Comparison of ENCODE assay signal across 22 cellular contexts in the genomic region with DNA sequence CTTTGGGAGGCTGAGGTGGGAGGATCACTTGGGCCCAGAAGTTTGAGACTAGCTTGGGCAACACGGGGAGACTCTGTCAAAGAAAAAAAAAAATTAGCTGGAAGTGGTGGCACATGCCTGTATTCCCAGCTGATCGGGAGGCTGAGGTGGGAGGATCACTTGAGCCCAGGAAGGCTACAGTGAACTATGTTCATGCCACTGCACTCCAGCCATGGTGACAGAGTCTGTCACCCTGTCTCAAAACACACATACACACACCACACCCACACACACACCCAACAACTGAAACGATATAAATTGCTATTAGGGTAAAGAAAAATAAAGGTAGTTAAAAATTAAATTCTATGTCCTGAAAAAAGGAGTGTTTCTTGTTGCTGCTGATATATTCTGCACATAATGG. TPM values are rescaled to one million over a fixed set of nuclear protein-coding genes. Genes with fewer than 3 reads are reported as not detected.
A peak's percentile ranks its signal among the peaks of the same experiment; 100 is the strongest.
DNase-seq lines count a peak whose midpoint lies in the region; ATAC-seq, FAIRE-seq and TF ChIP-seq lines count a peak whose summit lies in the region.
"Had no signal": no experiment of that assay in that cellular context is flagged by ENCODE, and none has a peak within 500 bp of the region (broad histone marks: within the 10 kb centered on the region; RNA-seq: fewer than 3 reads in every experiment).

No MANE protein-coding gene starts in this region.

- no peak overlapping the region for H2BK20ac ChIP-seq in IMR-90 (ENCODE audit: low read depth, low read length)

- WGBS in IMR-90 (ENCODE audit: extremely low coverage in 2 of 2, insufficient read length in 1 of 2), 2 experiments, result no CpG with 5 or more reads among the region's 3 CpGs
- WGBS in K562 (ENCODE audit: insufficient coverage, low coverage, missing lambda C conversion rate), result 10% methylated on average over 2 of the region's 3 CpGs
- WGBS in trophoblast cell (ENCODE audit: extremely low coverage, insufficient coverage, insufficient read length), result no CpG with 5 or more reads among the region's 3 CpGs

- H4K20me1 ChIP-seq in IMR-90 (ENCODE audit: insufficient read depth, low read length), result peaks cover 78% of the 10 kb centered on the region
- H4K20me1 ChIP-seq in K562 (replicated peaks; ENCODE audit: control insufficient read depth, insufficient read depth, low read length), result peaks cover 4% of the 10 kb centered on the region; the same call in 1 of the 2 replicates

- no peak for FAIRE-seq in K562 (lab: Jason Lieb, UNC)
- FAIRE-seq: astrocyte had no signal

- peaks cover 0 to 37% of the 10 kb centered on the region in 2 experiments; a peak in 2 of 4 replicates for H3K79me1 ChIP-seq in IMR-90 (ENCODE audit: low read depth in 1 of 2, low read length in 2 of 2)
- no peaks in the 10 kb centered on the region for H3K79me1 ChIP-seq in trophoblast cell (ENCODE audit: low read length)

- no peak overlapping the region for H2BK120ac ChIP-seq in IMR-90 (ENCODE audit: low read depth, low read length)
- H2BK120ac ChIP-seq in trophoblast cell (ENCODE audit: insufficient read depth, low read length, poor library complexity), result no peak overlapping the region

- peak overlapping the region; percentile 82 for H3K23ac ChIP-seq in IMR-90 (ENCODE audit: low read depth, low read length)
- no peak overlapping the region for H3K23ac ChIP-seq in trophoblast cell (ENCODE audit: low read length)

- peaks cover 18% of the 10 kb centered on the region for H3K9me1 ChIP-seq in IMR-90 (ENCODE audit: insufficient read depth, low read length)
- H3K9me1 ChIP-seq in K562 (ENCODE audit: control insufficient read depth, insufficient read depth, low read length), result no peaks in the 10 kb centered on the region

- no peak overlapping the region for H2AK9ac ChIP-seq in IMR-90 (replicated peaks; ENCODE audit: low read depth, low read length, poor library complexity)

- intact Hi-C loops in activated CD8-positive, alpha-beta T cell treated with anti-CD3 and anti-CD28 coated beads for 36 hours (cut with micrococcal nuclease), result no loop called here
- intact Hi-C loops in IMR-90 (cut with micrococcal nuclease) (loop anchor here (1.0 kb wide), 1 partner anchor 9 kb away; no protein-coding TSS in a partner anchor), K562 (cut with micrococcal nuclease) (no loop called here)

- H3K27me3 Mint-ChIP-seq in activated CD8-positive, alpha-beta T cell treated with anti-CD3 and anti-CD28 coated beads for 36 hours, result no peaks in the 10 kb centered on the region
- no peaks in the 10 kb centered on the region for H3K27me3 Mint-ChIP-seq in activated CD8-positive, alpha-beta T cell treated with anti-CD3 and anti-CD28 coated beads, Interleukin-2, amount 10 ng/mL, durations not matched to agents 7 days and 5 days (ENCODE audit: low read depth)
- H3K27me3 Mint-ChIP-seq: dendritic cell treated with granulocyte-macrophage colony-stimulating factor and Interleukin-4, amounts not matched to agents 40 ng/mL and 50 ng/mL, for 4 days; stimulated activated naive CD8-positive, alpha-beta T cell treated with anti-CD3 and anti-CD28 coated beads, Interleukin-15, Interleukin-2, amounts not matched to agents 100 ng/mL and 50 ng/mL, for 24 hours had no signal

- BruUV-seq in IMR-90 (replicated peaks; lab: Mats Ljungman, UMichigan) (no TSS peak), K562 (replicated peaks; lab: Mats Ljungman, UMichigan) (no TSS peak)

- H3K4me3 ChIP-seq in IMR-90 (ENCODE audit: insufficient read depth, low read depth, low read length) (no peak overlapping the region), K562 (no peak overlapping the region), trophoblast cell (ENCODE audit: low read depth, low read length) (no peak overlapping the region)
- H3K4me3 ChIP-seq: esophagus squamous epithelium, thoracic aorta had no signal

- H3K56ac ChIP-seq in IMR-90 (ENCODE audit: extremely low read depth, insufficient read depth, low read length), result no peak overlapping the region

- H4K5ac ChIP-seq in IMR-90 (ENCODE audit: low read depth, low read length), result no peak overlapping the region

- dilution Hi-C loops in IMR-90 (cut with HindIII; ENCODE audit: low sequenced_read_pairs, unreplicated experiment), result no loop called here

- peak overlapping the region; percentile 76 for H3K27ac Mint-ChIP-seq in activated CD8-positive, alpha-beta T cell treated with anti-CD3 and anti-CD28 coated beads for 36 hours
- no peak overlapping the region for H3K27ac Mint-ChIP-seq in activated CD8-positive, alpha-beta T cell treated with anti-CD3 and anti-CD28 coated beads, Interleukin-2, amount 10 ng/mL, durations not matched to agents 7 days and 5 days
- H3K27ac Mint-ChIP-seq: activated naive CD4-positive, alpha-beta T cell treated with anti-CD3 and anti-CD28 coated beads, Interleukin-2, amount 50 U/mL, for 72 hours; activated T-helper 1 cell treated with anti-CD3 and anti-CD28 coated beads, Interleukin-12 subunit alpha, Interleukin-12 subunit beta, Interleukin-2, Interleukin-4 antibody, amounts not matched to agents 30 ng/mL and 10 ng/mL and 1 ng/mL, durations not matched to agents 14 hours and 24 hours and 36 hours; dendritic cell treated with granulocyte-macrophage colony-stimulating factor and Interleukin-4, amounts not matched to agents 40 ng/mL and 50 ng/mL, for 4 days had no signal

- POLR2A ChIA-PET in activated CD8-positive, alpha-beta T cell treated with anti-CD3 and anti-CD28 coated beads for 36 hours (lab: Charles Lee), result no interaction called here
- POLR2A ChIA-PET in activated CD8-positive, alpha-beta T cell treated with anti-CD3 and anti-CD28 coated beads, Interleukin-2, amount 10 ng/mL, durations not matched to agents 7 days and 5 days (lab: Charles Lee), result no interaction called here
- POLR2A ChIA-PET in IMR-90 (lab: Charles Lee; ENCODE audit: unreplicated experiment), result interaction anchor here (0.6 kb wide), 2 partner anchors 22 to 53 kb away, joined by 4 read pairs; no protein-coding TSS in a partner anchor
- POLR2A ChIA-PET in K562 (lab: Yijun Ruan, JAX), result no interaction called here

- H4K91ac ChIP-seq in IMR-90 (ENCODE audit: insufficient read depth, low read depth, low read length) (no peak overlapping the region), trophoblast cell (ENCODE audit: low read depth, low read length) (no peak overlapping the region)

- H2AFZ ChIP-seq in IMR-90 (replicated peaks; ENCODE audit: low read length, poor library complexity) (no peak overlapping the region), K562 (ENCODE audit: low read depth, low read length) (no peak overlapping the region), trophoblast cell (ENCODE audit: insufficient read depth, low read length, poor library complexity) (no peak overlapping the region)

- no peak overlapping the region for H2BK5ac ChIP-seq in IMR-90 (ENCODE audit: low read depth, low read length, poor library complexity, severe bottlenecking)
- no peak overlapping the region for H2BK5ac ChIP-seq in trophoblast cell (ENCODE audit: low read depth, low read length, poor library complexity)

- no peak for TF ChIP-seq POLR2A in IMR-90 (IDR thresholded peaks at IDR 0.05; ENCODE audit: low read depth, low read length)
- TF ChIP-seq POLR2A in K562 (conservative IDR thresholded peaks at IDR 0.05), result no peak

- no peak overlapping the region for H2BK15ac ChIP-seq in IMR-90 (ENCODE audit: low read depth, low read length)

- H3K9me3 Mint-ChIP-seq in activated CD8-positive, alpha-beta T cell treated with anti-CD3 and anti-CD28 coated beads for 36 hours, result no peaks in the 10 kb centered on the region
- no peaks in the 10 kb centered on the region for H3K9me3 Mint-ChIP-seq in activated CD8-positive, alpha-beta T cell treated with anti-CD3 and anti-CD28 coated beads, Interleukin-2, amount 10 ng/mL, durations not matched to agents 7 days and 5 days (ENCODE audit: insufficient read depth)
- H3K9me3 Mint-ChIP-seq: activated naive CD4-positive, alpha-beta T cell treated with anti-CD3 and anti-CD28 coated beads, Interleukin-2, amount 50 U/mL, for 72 hours; activated T-helper 1 cell treated with anti-CD3 and anti-CD28 coated beads, Interleukin-12 subunit alpha, Interleukin-12 subunit beta, Interleukin-2, Interleukin-4 antibody, amounts not matched to agents 30 ng/mL and 10 ng/mL and 1 ng/mL, durations not matched to agents 14 hours and 24 hours and 36 hours; dendritic cell treated with granulocyte-macrophage colony-stimulating factor and Interleukin-4, amounts not matched to agents 40 ng/mL and 50 ng/mL, for 4 days; stimulated activated naive CD8-positive, alpha-beta T cell treated with anti-CD3 and anti-CD28 coated beads, Interleukin-15, Interleukin-2, amounts not matched to agents 100 ng/mL and 50 ng/mL, for 24 hours had no signal

- no peaks in the 10 kb centered on the region for H3K27me3 ChIP-seq in IMR-90 (ENCODE audit: control insufficient read depth, insufficient read depth, low read length)
- H3K27me3 ChIP-seq in K562 (ENCODE audit: control insufficient read depth in 2 of 2, insufficient read depth in 2 of 2, low read length in 2 of 2), result no peaks in the 10 kb centered on the region
- H3K27me3 ChIP-seq in trophoblast cell (ENCODE audit: insufficient read depth, low read length), result no peaks in the 10 kb centered on the region
- H3K27me3 ChIP-seq: esophagus squamous epithelium had no signal

- peaks cover 51% of the 10 kb centered on the region for H3K4me1 Mint-ChIP-seq in activated CD8-positive, alpha-beta T cell treated with anti-CD3 and anti-CD28 coated beads for 36 hours (ENCODE audit: low read depth)
- H3K4me1 Mint-ChIP-seq in activated CD8-positive, alpha-beta T cell treated with anti-CD3 and anti-CD28 coated beads, Interleukin-2, amount 10 ng/mL, durations not matched to agents 7 days and 5 days (ENCODE audit: low read depth), result peaks cover 44% of the 10 kb centered on the region

- H4K12ac ChIP-seq in trophoblast cell (ENCODE audit: low read depth, low read length), result no peak overlapping the region

- H3K4me3 Mint-ChIP-seq in activated CD8-positive, alpha-beta T cell treated with anti-CD3 and anti-CD28 coated beads for 36 hours, result no peak overlapping the region
- no peak overlapping the region for H3K4me3 Mint-ChIP-seq in activated CD8-positive, alpha-beta T cell treated with anti-CD3 and anti-CD28 coated beads, Interleukin-2, amount 10 ng/mL, durations not matched to agents 7 days and 5 days
- H3K4me3 Mint-ChIP-seq: activated T-helper 1 cell treated with anti-CD3 and anti-CD28 coated beads, Interleukin-12 subunit alpha, Interleukin-12 subunit beta, Interleukin-2, Interleukin-4 antibody, amounts not matched to agents 30 ng/mL and 10 ng/mL and 1 ng/mL, durations not matched to agents 14 hours and 24 hours and 36 hours; dendritic cell treated with granulocyte-macrophage colony-stimulating factor and Interleukin-4, amounts not matched to agents 40 ng/mL and 50 ng/mL, for 4 days; stimulated activated naive CD8-positive, alpha-beta T cell treated with anti-CD3 and anti-CD28 coated beads, Interleukin-15, Interleukin-2, amounts not matched to agents 100 ng/mL and 50 ng/mL, for 24 hours had no signal

- TF ChIP-seq RAD21 in IMR-90 (IDR thresholded peaks at IDR 0.05; ENCODE audit: low read length), result no peak
- TF ChIP-seq RAD21 in K562 (CRISPR knock-in tag; conservative IDR thresholded peaks at IDR 0.05 in 1 of 2, IDR thresholded peaks at IDR 0.05 in 1 of 2), result no peak

- H3K36me3 Mint-ChIP-seq in activated CD8-positive, alpha-beta T cell treated with anti-CD3 and anti-CD28 coated beads for 36 hours (ENCODE audit: low read depth), result peaks cover 5% of the 10 kb centered on the region
- H3K36me3 Mint-ChIP-seq in activated CD8-positive, alpha-beta T cell treated with anti-CD3 and anti-CD28 coated beads, Interleukin-2, amount 10 ng/mL, durations not matched to agents 7 days and 5 days (ENCODE audit: low read depth), result peaks cover 12% of the 10 kb centered on the region

- H3K36me3 ChIP-seq in IMR-90 (ENCODE audit: control insufficient read depth, insufficient read depth, low read length), result 0 out of 2 replicates have a peak, but pooled peaks cover 1% of the 10 kb centered on the region
- H3K36me3 ChIP-seq in K562 (ENCODE audit: control insufficient read depth, insufficient read depth, low read length), result 0 out of 3 replicates have a peak, but pooled peaks cover 5% of the 10 kb centered on the region
- H3K36me3 ChIP-seq in trophoblast cell (ENCODE audit: control insufficient read depth in 1 of 2, insufficient read depth in 2 of 2, low read length in 2 of 2), result no peaks in the 10 kb centered on the region
- H3K36me3 ChIP-seq: esophagus squamous epithelium, thoracic aorta had no signal

- H3K9me3 ChIP-seq in IMR-90 (ENCODE audit: control insufficient read depth, insufficient read depth, low read length) (no peaks in the 10 kb centered on the region), K562 (replicated peaks; ENCODE audit: control insufficient read depth, insufficient read depth, low read depth, low read length) (no peaks in the 10 kb centered on the region), trophoblast cell (ENCODE audit: insufficient read depth, low read depth, low read length) (no peaks in the 10 kb centered on the region)
- H3K9me3 ChIP-seq: esophagus squamous epithelium, thoracic aorta had no signal

- H3K4me1 ChIP-seq in IMR-90 (ENCODE audit: control insufficient read depth, insufficient read depth, low read length), result peaks cover 7% of the 10 kb centered on the region
- H3K4me1 ChIP-seq in K562 (replicated peaks in 1 of 2; ENCODE audit: control insufficient read depth in 2 of 2, insufficient read depth in 2 of 2, low read length in 2 of 2), result peaks cover 0 to 11% of the 10 kb centered on the region in 2 experiments; a peak in 4 of 5 replicates
- no peaks in the 10 kb centered on the region for H3K4me1 ChIP-seq in trophoblast cell (ENCODE audit: control insufficient read depth in 1 of 2, insufficient read depth in 2 of 2, low read length in 2 of 2)

- H3K9ac ChIP-seq in IMR-90 (ENCODE audit: low read depth, low read length) (no peak overlapping the region), K562 (ENCODE audit: insufficient read depth in 1 of 2, low read depth in 2 of 2, low read length in 2 of 2) (peak overlapping the region in 1 of 2 experiments; percentile 4; a peak in 1 of 4 replicates), trophoblast cell (ENCODE audit: low read length) (no peak overlapping the region)

- H3K27ac ChIP-seq in IMR-90 (ENCODE audit: insufficient read depth, low read length) (no peak overlapping the region), K562 (ENCODE audit: extremely low read depth, low read depth, low read length) (no peak overlapping the region), trophoblast cell (ENCODE audit: low read depth, low read length) (no peak overlapping the region)
- H3K27ac ChIP-seq: esophagus squamous epithelium had no signal

- in situ Hi-C loops in IMR-90 (cut with MboI; ENCODE audit: low sequenced_read_pairs) (loop anchor here (25.0 kb wide), 1 partner anchor 515 kb away; no protein-coding TSS in a partner anchor), K562 (cut with MboI) (no loop called here)

- H2AK5ac ChIP-seq in IMR-90 (ENCODE audit: low read depth, low read length), result no peak overlapping the region
- no peak overlapping the region for H2AK5ac ChIP-seq in trophoblast cell (ENCODE audit: low read length)

- no peak overlapping the region for H3K4me2 ChIP-seq in IMR-90 (ENCODE audit: low read depth, low read length)
- no peak overlapping the region for H3K4me2 ChIP-seq in K562 (ENCODE audit: insufficient read depth, low read length)
- no peak overlapping the region for H3K4me2 ChIP-seq in trophoblast cell (ENCODE audit: low read length)

- no peak for TF ChIP-seq EP300 in K562 (IDR thresholded peaks at IDR 0.05; ENCODE audit: low read length)

- no peak overlapping the region for H3K18ac ChIP-seq in IMR-90 (ENCODE audit: low read depth, low read length)
- H3K18ac ChIP-seq in trophoblast cell (ENCODE audit: low read length), result no peak overlapping the region

- H3K79me2 ChIP-seq in K562 (ENCODE audit: control insufficient read depth, insufficient read depth, low read length) (peaks cover 100% of the 10 kb centered on the region), trophoblast cell (ENCODE audit: control insufficient read depth, insufficient read depth, low read length, poor library complexity) (peaks cover 3% of the 10 kb centered on the region)

- CTCF ChIA-PET in activated CD8-positive, alpha-beta T cell treated with anti-CD3 and anti-CD28 coated beads for 36 hours (lab: Charles Lee), result no interaction called here
- CTCF ChIA-PET in activated CD8-positive, alpha-beta T cell treated with anti-CD3 and anti-CD28 coated beads, Interleukin-2, amount 10 ng/mL, durations not matched to agents 7 days and 5 days (lab: Charles Lee), result interaction anchor here (0.6 to 1.0 kb wide), 3 partner anchors 9 to 781 kb away, joined by 3 read pairs; no protein-coding TSS in a partner anchor
- CTCF ChIA-PET in IMR-90 (lab: Yijun Ruan, JAX) (no interaction called here), K562 (lab: Yijun Ruan, JAX; ENCODE audit: low intra/inter-chr PET ratio) (no interaction called here)

- H4K8ac ChIP-seq in IMR-90 (ENCODE audit: low read depth in 2 of 2, low read length in 2 of 2) (no peak overlapping the region), trophoblast cell (ENCODE audit: low read depth, low read length) (no peak overlapping the region)

- TF ChIP-seq CTCF in activated CD8-positive, alpha-beta T cell treated with anti-CD3 and anti-CD28 coated beads for 36 hours (IDR thresholded peaks at IDR 0.05), result no peak
- no peak for TF ChIP-seq CTCF in IMR-90 (conservative IDR thresholded peaks at IDR 0.05; ENCODE audit: low read depth, low read length)
- TF ChIP-seq CTCF in K562 (IDR thresholded peaks at IDR 0.05 in 2 of 3, conservative IDR thresholded peaks at IDR 0.05 in 1 of 3; ENCODE audit: insufficient read depth in 2 of 3, low read depth in 1 of 3, low read length in 3 of 3), result no peak

- no peak for DNase-seq in activated CD8-positive, alpha-beta T cell treated with anti-CD3 and anti-CD28 coated beads for 36 hours
- DNase-seq in activated CD8-positive, alpha-beta T cell treated with anti-CD3 and anti-CD28 coated beads, Interleukin-2, amount 10 ng/mL, durations not matched to agents 7 days and 5 days, result no peak
- DNase-seq in IMR-90 (no peak), K562 (ENCODE audit: extremely low read depth in 1 of 4, low spot score in 3 of 4) (no peak), trophoblast cell (no peak), mucosa of gallbladder (ENCODE audit: low spot score) (no peak)
- no peak for DNase-seq in activated effector memory CD4-positive, alpha-beta T cell treated with Interleukin-2 at 50 U/mL for 16 hours
- DNase-seq: 8988T, caudate nucleus, DMS 273 treated with DMSO at 0.1 percent for 48 hours, esophagus squamous epithelium, foreskin melanocyte, NCI-H1105 treated with DMSO at 0.1 percent for 48 hours, NCI-H2029 treated with DMSO at 0.1 percent for 48 hours, NCI-H226 had no signal

- no peak for ATAC-seq in activated CD8-positive, alpha-beta T cell treated with anti-CD3 and anti-CD28 coated beads for 36 hours
- no peak for ATAC-seq in activated CD8-positive, alpha-beta T cell treated with anti-CD3 and anti-CD28 coated beads, Interleukin-2, amount 10 ng/mL, durations not matched to agents 7 days and 5 days
- ATAC-seq in IMR-90 (ENCODE audit: low read depth) (no peak), K562 (peak; percentile 22; the same call in 1 of the 3 replicates), HG03095 (IDR thresholded peaks at IDR 0.05; ENCODE audit: unreplicated experiment) (no peak)

- H3K4ac ChIP-seq in IMR-90 (ENCODE audit: low read depth, low read length) (0 out of 2 replicates have a peak overlapping the region, but pooled peaks have one; percentile 11), trophoblast cell (ENCODE audit: low read depth, low read length) (peak overlapping the region; percentile 90)

- H3K14ac ChIP-seq in IMR-90 (replicated peaks; ENCODE audit: low read depth, low read length), result 0 out of 2 replicates have a peak overlapping the region, but pooled peaks have one; percentile 78
- no peak overlapping the region for H3K14ac ChIP-seq in trophoblast cell (ENCODE audit: low read length)

- no peak overlapping the region for H2BK12ac ChIP-seq in trophoblast cell (ENCODE audit: low read length)

RNA-seq across cellular contexts. Expression of a gene that starts 7.9 kb away (rescaled TPM):
- 10 to 100 TPM; 56.6 to 57.8 TPM for total RNA-seq in activated CD8-positive, alpha-beta T cell treated with anti-CD3 and anti-CD28 coated beads for 36 hours
- 10 to 100 TPM; 86.5 to 90.8 TPM for total RNA-seq in activated CD8-positive, alpha-beta T cell treated with anti-CD3 and anti-CD28 coated beads, Interleukin-2, amount 10 ng/mL, durations not matched to agents 7 days and 5 days
- total RNA-seq in IMR-90 (2012; rRNA removed) (112 and 204 TPM in 2 replicates), K562 (2014; rRNA removed) (68.0 and 116 TPM in 2 replicates), K562 (2014; rRNA removed; fragmentation: Illumina TruSeq; extraction: Trizol) (106 and 131 TPM in 2 replicates), K562 (2015; rRNA removed; fragmentation: Illumina TruSeq; extraction: Trizol) (118 and 119 TPM in 2 replicates), K562 (2021) (51.9 and 53.3 TPM in 2 replicates), mucosa of gallbladder (136 TPM)
- polyA plus RNA-seq in IMR-90 (2012; rRNA removed) (43.8 and 47.7 TPM in 2 replicates), K562 (2011; rRNA removed) (49.3 and 51.3 TPM in 2 replicates), K562 (2014; fragmentation: Illumina TruSeq; extraction: Trizol) (83.8 and 109 TPM in 2 replicates), K562 (2014; fragmentation: Nextera tagmentation; extraction: Ambion mirVana) (10 to 100 TPM; 26.4 to 42.3 TPM), K562 (2014; rRNA removed) (37.0 and 44.1 TPM in 2 replicates)
- polyA plus RNA-seq in IMR-90 (2012; cell fraction: cytosol; rRNA removed), result 8.5 and 8.9 TPM in 2 replicates
- polyA plus RNA-seq in IMR-90 (2012; cell fraction: nucleus; rRNA removed; ENCODE audit: low replicate concordance), result 23.8 and 84.0 TPM in 2 replicates
- total RNA-seq in K562 (2011; cell fraction: chromatin; rRNA removed; ENCODE audit: low replicate concordance), result 78.5 and 335 TPM in 2 replicates
- 46.4 and 56.5 TPM in 2 replicates for total RNA-seq in K562 (2011; cell fraction: nucleolus; rRNA removed)
- 94.4 and 121 TPM in 2 replicates for total RNA-seq in K562 (2011; cell fraction: nucleoplasm; rRNA removed)
- polyA plus RNA-seq in K562 (2011; cell fraction: cytosol; rRNA removed), result 11.0 and 12.7 TPM in 2 replicates
- 52.5 and 67.8 TPM in 2 replicates for polyA plus RNA-seq in K562 (2011; cell fraction: nucleus; rRNA removed)
- polyA plus RNA-seq in K562 (2012), result 29.0 and 33.0 TPM in 2 replicates
- polyA minus RNA-seq in K562 (2011; rRNA and poly(A)+ RNA removed), result 232 and 234 TPM in 2 replicates
- 52.6 and 79.4 TPM in 2 replicates for polyA minus RNA-seq in K562 (2011; cell fraction: cytosol; rRNA and poly(A)+ RNA removed)
- polyA minus RNA-seq in K562 (2011; cell fraction: nucleus; rRNA and poly(A)+ RNA removed), result 96.9 and 176 TPM in 2 replicates
- polyA plus RNA-seq in trophoblast cell (2013), result 142 and 152 TPM in 2 replicates
